In the genomic region with DNA sequence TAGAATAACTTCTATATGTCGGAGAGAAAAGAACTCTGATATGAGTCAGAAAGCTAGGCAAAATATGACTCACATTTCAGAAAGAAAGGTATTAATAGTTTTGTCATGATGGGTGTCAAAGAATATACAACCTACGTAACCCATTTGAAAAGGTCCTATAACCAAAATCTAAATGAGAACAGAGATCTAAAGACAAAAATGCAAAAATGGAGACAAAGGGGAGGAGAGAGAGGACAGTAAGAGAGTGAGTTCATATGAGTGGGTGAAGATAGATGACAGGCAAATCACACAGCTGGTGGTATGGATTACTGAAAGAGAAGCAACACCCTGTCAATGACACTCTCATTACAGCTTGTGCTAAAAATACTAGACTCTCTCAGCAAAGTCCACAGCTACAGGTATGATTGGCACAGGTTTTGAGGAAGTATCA, we compare ENCODE assay signal across 9 cellular contexts. TPM values are rescaled to one million over a fixed set of nuclear protein-coding genes. Genes with fewer than 3 reads are reported as not detected.
DNase-seq lines count a peak whose midpoint lies in the region; ATAC-seq and TF ChIP-seq lines count a peak whose summit lies in the region.
"Had no signal": no experiment of that assay in that cellular context is flagged by ENCODE, and none has a peak within 500 bp of the region (broad histone marks: within the 10 kb centered on the region; RNA-seq: fewer than 3 reads in every experiment).

No MANE protein-coding gene starts in this region.

- no peaks in the 10 kb centered on the region for H3K9me2 ChIP-seq in PC-3 (replicated peaks; ENCODE audit: low read length)

- peaks cover 10% of the 10 kb centered on the region for H3K4me1 Mint-ChIP-seq in stimulated activated effector memory CD8-positive, alpha-beta T cell treated with anti-CD3 and anti-CD28 coated beads, Interleukin-12 subunit alpha, Interleukin-12 subunit beta, amount 100 ng/mL, for 72 hours

- no peaks in the 10 kb centered on the region for H3K79me2 ChIP-seq in PC-3 (ENCODE audit: low read length)

- ATAC-seq in activated naive CD4-positive, alpha-beta T cell treated with anti-CD3 and anti-CD28 coated beads, Interleukin-2, amount 50 U/mL, for 72 hours: peak; percentile 98 to 99
- ATAC-seq in HG02759 (IDR thresholded peaks at IDR 0.05; ENCODE audit: unreplicated experiment) (peak; percentile 89), PC-3 (no peak)
- ATAC-seq in stimulated activated effector memory CD8-positive, alpha-beta T cell treated with anti-CD3 and anti-CD28 coated beads, Interleukin-12 subunit alpha, Interleukin-12 subunit beta, amount 100 ng/mL, for 72 hours: peak; percentile 99

- no peak overlapping the region for H3K4me2 ChIP-seq in PC-3 (ENCODE audit: low read length)
- H3K4me2 ChIP-seq: BLaER1 treated with 17β-estradiol and CSF1 and Interleukin-3, amounts not matched to agents 10 nM and 100 nM had no signal

- no peaks in the 10 kb centered on the region for H3K27me3 ChIP-seq in PC-3 (ENCODE audit: low read length)
- H3K27me3 ChIP-seq: BLaER1 treated with 17β-estradiol and CSF1 and Interleukin-3, amounts not matched to agents 10 nM and 100 nM had no signal

- H3F3A ChIP-seq in PC-3 (ENCODE audit: low read length, unreplicated experiment): no peaks in the 10 kb centered on the region

- CTCF ChIA-PET in PC-3 (lab: Charles Lee): no interaction called here

- intact Hi-C loops in PC-3 (cut with micrococcal nuclease): no loop called here

- H3K9me3 Mint-ChIP-seq in activated naive CD4-positive, alpha-beta T cell treated with anti-CD3 and anti-CD28 coated beads, Interleukin-2, amount 50 U/mL, for 72 hours: no peaks in the 10 kb centered on the region
- H3K9me3 Mint-ChIP-seq in stimulated activated effector memory CD8-positive, alpha-beta T cell treated with anti-CD3 and anti-CD28 coated beads, Interleukin-12 subunit alpha, Interleukin-12 subunit beta, amount 100 ng/mL, for 72 hours: no peaks in the 10 kb centered on the region

- no peaks in the 10 kb centered on the region; the same call in 1 of the 2 replicates for H3K36me3 ChIP-seq in PC-3 (ENCODE audit: low read depth, low read length)

- H4K20me1 ChIP-seq in PC-3 (ENCODE audit: low read length): no peaks in the 10 kb centered on the region
- H4K20me1 ChIP-seq: BLaER1 treated with 17β-estradiol and CSF1 and Interleukin-3, amounts not matched to agents 10 nM and 100 nM had no signal

- H3K36me3 Mint-ChIP-seq in activated naive CD4-positive, alpha-beta T cell treated with anti-CD3 and anti-CD28 coated beads, Interleukin-2, amount 50 U/mL, for 72 hours: peaks cover 4 to 9% of the 10 kb centered on the region in 2 donors
- peaks cover 54% of the 10 kb centered on the region for H3K36me3 Mint-ChIP-seq in stimulated activated effector memory CD8-positive, alpha-beta T cell treated with anti-CD3 and anti-CD28 coated beads, Interleukin-12 subunit alpha, Interleukin-12 subunit beta, amount 100 ng/mL, for 72 hours

- H3K27ac Mint-ChIP-seq in activated naive CD4-positive, alpha-beta T cell treated with anti-CD3 and anti-CD28 coated beads, Interleukin-2, amount 50 U/mL, for 72 hours: peak overlapping the region; percentile 83
- peak overlapping the region; percentile 7 for H3K27ac Mint-ChIP-seq in stimulated activated effector memory CD8-positive, alpha-beta T cell treated with anti-CD3 and anti-CD28 coated beads, Interleukin-12 subunit alpha, Interleukin-12 subunit beta, amount 100 ng/mL, for 72 hours

- H2AFZ ChIP-seq in PC-3 (ENCODE audit: low read length): no peak overlapping the region

- no peak overlapping the region for H3K9ac ChIP-seq in PC-3 (ENCODE audit: low read length)
- H3K9ac ChIP-seq: BLaER1 treated with 17β-estradiol and CSF1 and Interleukin-3, amounts not matched to agents 10 nM and 100 nM had no signal

- POLR2A ChIA-PET in PC-3 (lab: Charles Lee; ENCODE audit: unreplicated experiment): no interaction called here

- H3K4me3 ChIP-seq in PC-3 (ENCODE audit: low read length): no peak overlapping the region
- H3K4me3 ChIP-seq: BLaER1 treated with 17β-estradiol and CSF1 and Interleukin-3, amounts not matched to agents 10 nM and 100 nM had no signal

- TF ChIP-seq CTCF in PC-3 (conservative IDR thresholded peaks at IDR 0.05; ENCODE audit: low read depth, low read length): no peak

- DNase-seq in activated naive CD4-positive, alpha-beta T cell treated with anti-CD3 and anti-CD28 coated beads, Interleukin-2, amount 50 U/mL, for 72 hours (ENCODE audit: low spot score in 2 of 2): peak in 1 of 2 donors; percentile 13
- no peak for DNase-seq in activated naive CD4-positive, alpha-beta T cell treated with Interleukin-2 at 50 U/mL for 16 hours
- peak; percentile 9 for DNase-seq in PC-3
- DNase-seq in stimulated activated effector memory CD8-positive, alpha-beta T cell treated with anti-CD3 and anti-CD28 coated beads, Interleukin-12 subunit alpha, Interleukin-12 subunit beta, amount 100 ng/mL, for 72 hours (ENCODE audit: low spot score in 2 of 2): no peak
- DNase-seq in stimulated activated naive CD4-positive, alpha-beta T cell (lab: John Stamatoyannopoulos, UW): no peak
- no peak for DNase-seq in NCI-H1694 (lab: John Stamatoyannopoulos, UW)
- DNase-seq in COR-L47 (lab: John Stamatoyannopoulos, UW): no peak

- H3K4me3 Mint-ChIP-seq in stimulated activated effector memory CD8-positive, alpha-beta T cell treated with anti-CD3 and anti-CD28 coated beads, Interleukin-12 subunit alpha, Interleukin-12 subunit beta, amount 100 ng/mL, for 72 hours: peak overlapping the region; percentile 15

- no peaks in the 10 kb centered on the region for H3K9me3 ChIP-seq in PC-3 (ENCODE audit: low read length)
- H3K9me3 ChIP-seq: BLaER1 treated with 17β-estradiol and CSF1 and Interleukin-3, amounts not matched to agents 10 nM and 100 nM had no signal

- no peak overlapping the region for H3K27ac ChIP-seq in PC-3 (ENCODE audit: low read length)
- H3K27ac ChIP-seq: BLaER1 treated with 17β-estradiol and CSF1 and Interleukin-3, amounts not matched to agents 10 nM and 100 nM had no signal

- no peaks in the 10 kb centered on the region for H3K4me1 ChIP-seq in PC-3 (ENCODE audit: insufficient read depth, low read length)

- BruUV-seq in PC-3 (replicated peaks; lab: Mats Ljungman, UMichigan): no TSS peak

RNA-seq across cellular contexts. Expression of gene ANKMY2, which starts 25.6 kb away (rescaled TPM):
- 10 to 100 TPM in 1 of 2 donors, 1 to 10 TPM in 1; 9.7 to 12.0 TPM for total RNA-seq in activated naive CD4-positive, alpha-beta T cell treated with anti-CD3 and anti-CD28 coated beads, Interleukin-2, amount 50 U/mL, for 72 hours
- 7.7 and 8.5 TPM in 2 replicates for total RNA-seq in PC-3 (2014; rRNA removed)

RNA-seq across cellular contexts. Expression of gene BZW2, which starts 26.0 kb away (rescaled TPM):
- total RNA-seq in activated naive CD4-positive, alpha-beta T cell treated with anti-CD3 and anti-CD28 coated beads, Interleukin-2, amount 50 U/mL, for 72 hours: 10 to 100 TPM; 83.2 to 94.1 TPM
- 86.1 and 94.1 TPM in 2 replicates for total RNA-seq in PC-3 (2014; rRNA removed)
